ENCODE assay signal across 16 cellular contexts in genomic region chr12:3975652-3976051, GRCh38.
A peak's percentile ranks its signal among the peaks of the same experiment; 100 is the strongest.
DNase-seq lines count a peak whose midpoint lies in the region; ATAC-seq and TF ChIP-seq lines count a peak whose summit lies in the region.
"Had no signal": no experiment of that assay in that cellular context is flagged by ENCODE, and none has a peak within 500 bp of the region (broad histone marks: within the 10 kb centered on the region; RNA-seq: fewer than 3 reads in every experiment).

No MANE protein-coding gene starts in this region.

- peaks cover 6% of the 10 kb centered on the region for H3K9me3 Mint-ChIP-seq in activated CD4-positive, alpha-beta T cell treated with anti-CD3 and anti-CD28 coated beads, Interleukin-2, amount 10 ng/mL, durations not matched to agents 7 days and 5 days
- no peaks in the 10 kb centered on the region for H3K9me3 Mint-ChIP-seq in T-cell
- peaks cover 3% of the 10 kb centered on the region for H3K9me3 Mint-ChIP-seq in activated naive CD8-positive, alpha-beta T cell treated with anti-CD3 and anti-CD28 coated beads for 36 hours
- H3K9me3 Mint-ChIP-seq in osteocyte (ENCODE audit: unreplicated experiment) = peaks cover 15% of the 10 kb centered on the region

- H3K27ac Mint-ChIP-seq in activated CD4-positive, alpha-beta T cell treated with anti-CD3 and anti-CD28 coated beads, Interleukin-2, amount 10 ng/mL, durations not matched to agents 7 days and 5 days = peak overlapping the region; percentile 2
- H3K27ac Mint-ChIP-seq in T-cell (peak overlapping the region; percentile 96 to 97), osteocyte (ENCODE audit: unreplicated experiment) (no peak overlapping the region)
- H3K27ac Mint-ChIP-seq in activated naive CD8-positive, alpha-beta T cell treated with anti-CD3 and anti-CD28 coated beads for 36 hours = peak overlapping the region; percentile 85
- H3K27ac Mint-ChIP-seq: GM23338 had no signal

- ATAC-seq in T-cell (replicated peaks in 1 of 4) = no peak
- ATAC-seq: GM23338, HCT116, K562 had no signal

- H3K27me3 ChIP-seq in osteoblast (ENCODE audit: insufficient read depth, low read length) (no peaks in the 10 kb centered on the region), colonic mucosa (no peaks in the 10 kb centered on the region)

- H3K4me3 Mint-ChIP-seq in activated CD4-positive, alpha-beta T cell treated with anti-CD3 and anti-CD28 coated beads, Interleukin-2, amount 10 ng/mL, durations not matched to agents 7 days and 5 days = no peak overlapping the region
- H3K4me3 Mint-ChIP-seq in T-cell = peak overlapping the region in 1 of 3 donors; percentile 64
- H3K4me3 Mint-ChIP-seq in activated naive CD8-positive, alpha-beta T cell treated with anti-CD3 and anti-CD28 coated beads for 36 hours = peak overlapping the region; percentile 16
- no peak overlapping the region for H3K4me3 Mint-ChIP-seq in osteocyte (ENCODE audit: unreplicated experiment)
- H3K4me3 Mint-ChIP-seq: GM23338 had no signal

- intact Hi-C loops in colonic mucosa (cut with DNase I) = no loop called here

- peaks cover 61% of the 10 kb centered on the region for H3K4me1 Mint-ChIP-seq in activated CD4-positive, alpha-beta T cell treated with anti-CD3 and anti-CD28 coated beads, Interleukin-2, amount 10 ng/mL, durations not matched to agents 7 days and 5 days
- peaks cover 69 to 77% (median 75%) of the 10 kb centered on the region in 3 donors for H3K4me1 Mint-ChIP-seq in T-cell
- H3K4me1 Mint-ChIP-seq in activated naive CD8-positive, alpha-beta T cell treated with anti-CD3 and anti-CD28 coated beads for 36 hours = peaks cover 64% of the 10 kb centered on the region
- no peaks in the 10 kb centered on the region for H3K4me1 Mint-ChIP-seq in osteocyte (ENCODE audit: unreplicated experiment)

- CTCF ChIA-PET in activated CD4-positive, alpha-beta T cell treated with anti-CD3 and anti-CD28 coated beads, Interleukin-2, amount 10 ng/mL, durations not matched to agents 7 days and 5 days (lab: Charles Lee) = interaction anchor here (0.6 kb wide), 1 partner anchor 551 kb away, joined by 3 read pairs; no protein-coding TSS in a partner anchor
- CTCF ChIA-PET in T-cell (lab: Charles Lee) = interaction anchor here (0.7 to 1.6 kb wide), 5 partner anchors 8 to 92 kb away, joined by 3 to 4 read pairs (median 4); no protein-coding TSS in a partner anchor

- H4K20me1 ChIP-seq in osteoblast (ENCODE audit: insufficient read depth, low read length) = no peaks in the 10 kb centered on the region

- H3K27ac ChIP-seq in osteoblast (ENCODE audit: low read depth, low read length) (no peak overlapping the region), colonic mucosa (no peak overlapping the region)

- H3K9me3 ChIP-seq in osteoblast (ENCODE audit: low read depth, low read length) (no peaks in the 10 kb centered on the region), colonic mucosa (no peaks in the 10 kb centered on the region)

- no peak for DNase-seq in activated CD4-positive, alpha-beta T cell treated with anti-CD3 and anti-CD28 coated beads, Interleukin-2, amount 10 ng/mL, durations not matched to agents 7 days and 5 days
- no peak for DNase-seq in activated CD4-positive, alpha-beta T cell treated with anti-CD3 and anti-CD28 coated beads for 4 hours
- no peak for DNase-seq in T-cell
- no peak for DNase-seq in activated naive CD8-positive, alpha-beta T cell treated with anti-CD3 and anti-CD28 coated beads for 36 hours
- peak; percentile 71 for DNase-seq in osteoblast (ENCODE audit: insufficient read length, low spot score, missing footprints)
- no peak for DNase-seq in colonic mucosa
- no peak for DNase-seq in NCI-H2081 (lab: John Stamatoyannopoulos, UW)
- no peak for DNase-seq in osteocyte (ENCODE audit: extremely low spot score, unreplicated experiment)
- DNase-seq: GF-D8, NCI-H1436 treated with DMSO at 0.1 percent for 48 hours, NCI-H2029 treated with DMSO at 0.1 percent for 48 hours, NCI-H748 treated with DMSO at 0.1 percent for 48 hours, RPMI8226 had no signal

- H3K4me1 ChIP-seq in osteoblast (ENCODE audit: insufficient read depth, low read length) = no peaks in the 10 kb centered on the region
- no peaks in the 10 kb centered on the region for H3K4me1 ChIP-seq in colonic mucosa

- no peaks in the 10 kb centered on the region for H3K27me3 Mint-ChIP-seq in activated CD4-positive, alpha-beta T cell treated with anti-CD3 and anti-CD28 coated beads, Interleukin-2, amount 10 ng/mL, durations not matched to agents 7 days and 5 days
- H3K27me3 Mint-ChIP-seq in T-cell (no peaks in the 10 kb centered on the region), osteocyte (ENCODE audit: unreplicated experiment) (no peaks in the 10 kb centered on the region)
- H3K27me3 Mint-ChIP-seq in activated naive CD8-positive, alpha-beta T cell treated with anti-CD3 and anti-CD28 coated beads for 36 hours = no peaks in the 10 kb centered on the region

- peaks cover 12% of the 10 kb centered on the region for H3K36me3 Mint-ChIP-seq in activated CD4-positive, alpha-beta T cell treated with anti-CD3 and anti-CD28 coated beads, Interleukin-2, amount 10 ng/mL, durations not matched to agents 7 days and 5 days (ENCODE audit: low read depth)
- H3K36me3 Mint-ChIP-seq in T-cell (no peaks in the 10 kb centered on the region), osteocyte (ENCODE audit: unreplicated experiment) (no peaks in the 10 kb centered on the region)
- H3K36me3 Mint-ChIP-seq in activated naive CD8-positive, alpha-beta T cell treated with anti-CD3 and anti-CD28 coated beads for 36 hours = peaks cover 9% of the 10 kb centered on the region

- H3K4me3 ChIP-seq in osteoblast (ENCODE audit: insufficient read depth, low read length) (no peak overlapping the region), colonic mucosa (no peak overlapping the region)
- H3K4me3 ChIP-seq: GM23338, K562 had no signal

- no peaks in the 10 kb centered on the region for H3K79me2 ChIP-seq in osteoblast (ENCODE audit: insufficient read depth, low read length)

- TF ChIP-seq CTCF in osteoblast (IDR thresholded peaks at IDR 0.05; ENCODE audit: extremely low read depth, low read depth, low read length) (no peak), colonic mucosa (IDR thresholded peaks at IDR 0.05) (no peak), osteocyte (IDR thresholded peaks at IDR 0.05) (no peak)

- POLR2A ChIA-PET in activated CD4-positive, alpha-beta T cell treated with anti-CD3 and anti-CD28 coated beads, Interleukin-2, amount 10 ng/mL, durations not matched to agents 7 days and 5 days (lab: Charles Lee) = no interaction called here
- POLR2A ChIA-PET in T-cell (lab: Charles Lee) = no interaction called here

- no peak overlapping the region for H3K4me2 ChIP-seq in osteoblast (ENCODE audit: insufficient read depth, low read length)
- H3K4me2 ChIP-seq: GM23338 had no signal

- H3K9ac ChIP-seq in colonic mucosa (ENCODE audit: low read depth in 2 of 2, low read length in 2 of 2) = no peak overlapping the region

- H3K36me3 ChIP-seq in osteoblast (ENCODE audit: insufficient read depth, low read length) (no peaks in the 10 kb centered on the region), colonic mucosa (no peaks in the 10 kb centered on the region)

- H2AFZ ChIP-seq in osteoblast (ENCODE audit: low read length) = no peak overlapping the region
- H2AFZ ChIP-seq: GM23338 had no signal
